In genomic region chr12:6443361-6443983, GRCh38 we compare ENCODE assay signal across 12 cellular contexts. TPM values are rescaled to one million over a fixed set of nuclear protein-coding genes. Genes with fewer than 3 reads are reported as not detected.
DNase-seq lines count a peak whose midpoint lies in the region; ATAC-seq and TF ChIP-seq lines count a peak whose summit lies in the region.
"Had no signal": no experiment of that assay in that cellular context is flagged by ENCODE, and none has a peak within 500 bp of the region (broad histone marks: within the 10 kb centered on the region; RNA-seq: fewer than 3 reads in every experiment).

No MANE protein-coding gene starts in this region.

- peaks cover 24% of the 10 kb centered on the region for H3K36me3 Mint-ChIP-seq in activated naive CD8-positive, alpha-beta T cell treated with anti-CD3 and anti-CD28 coated beads, Interleukin-2, amount 10 ng/mL, durations not matched to agents 7 days and 5 days

- no peaks in the 10 kb centered on the region for H3K36me3 ChIP-seq in Loucy (ENCODE audit: insufficient read depth, low read length)
- H3K36me3 ChIP-seq in transverse colon, result no peaks in the 10 kb centered on the region

- no peaks in the 10 kb centered on the region for H3K27me3 ChIP-seq in Loucy (ENCODE audit: insufficient read depth, low read length, poor library complexity, severe bottlenecking)
- no peaks in the 10 kb centered on the region for H3K27me3 ChIP-seq in transverse colon

- no peaks in the 10 kb centered on the region for H3K79me2 ChIP-seq in Loucy (ENCODE audit: insufficient read depth, low read length)

- no peak for TF ChIP-seq POLR2A in transverse colon (IDR thresholded peaks at IDR 0.05)

- H3K9ac ChIP-seq in Loucy (ENCODE audit: low read depth, low read length, poor library complexity, severe bottlenecking), result peak overlapping the region; percentile 32
- H3K9ac ChIP-seq: KMS-11, SK-N-SH had no signal

- H3K4me1 Mint-ChIP-seq in activated naive CD8-positive, alpha-beta T cell treated with anti-CD3 and anti-CD28 coated beads, Interleukin-2, amount 10 ng/mL, durations not matched to agents 7 days and 5 days, result peaks cover 54% of the 10 kb centered on the region

- WGBS in transverse colon (ENCODE audit: low coverage in 1 of 2), 2 donors, result 49 to 55% methylated on average over 3 to 9 of the region's 9 CpGs

- peak overlapping the region; percentile 94 for H3K27ac Mint-ChIP-seq in activated naive CD8-positive, alpha-beta T cell treated with anti-CD3 and anti-CD28 coated beads, Interleukin-2, amount 10 ng/mL, durations not matched to agents 7 days and 5 days

- H3K4me1 ChIP-seq in Loucy (ENCODE audit: insufficient read depth, low read length, poor library complexity, severe bottlenecking) (peaks cover 20% of the 10 kb centered on the region), transverse colon (no peaks in the 10 kb centered on the region)

- TF ChIP-seq CTCF in Loucy (conservative IDR thresholded peaks at IDR 0.05; ENCODE audit: low read length), result no peak
- no peak for TF ChIP-seq CTCF in transverse colon (IDR thresholded peaks at IDR 0.05)
- TF ChIP-seq CTCF in GM10266 (IDR thresholded peaks at IDR 0.05; ENCODE audit: control insufficient read depth, insufficient read depth, low read depth, missing control alignments), result no peak

- in situ Hi-C loops in transverse colon (cut with MboI; ENCODE audit: low pct_ligation_motif_present in 1 of 4, low pct_unique_long_range_greater_than_20kb in 1 of 4, low sequenced_read_pairs in 3 of 4), result loop anchor here in 1 of 4 donors (25.0 kb wide), 1 partner anchor 94 kb away; the partner anchor contains the start of gene GAPDH

- H3K4me2 ChIP-seq in Loucy (ENCODE audit: low read depth, low read length, poor library complexity, severe bottlenecking), result peak overlapping the region; percentile 40
- H3K4me2 ChIP-seq: KMS-11, SK-N-SH had no signal

- no peaks in the 10 kb centered on the region for H3K27me3 Mint-ChIP-seq in activated naive CD8-positive, alpha-beta T cell treated with anti-CD3 and anti-CD28 coated beads, Interleukin-2, amount 10 ng/mL, durations not matched to agents 7 days and 5 days

- POLR2A ChIA-PET in activated naive CD8-positive, alpha-beta T cell treated with anti-CD3 and anti-CD28 coated beads, Interleukin-2, amount 10 ng/mL, durations not matched to agents 7 days and 5 days (lab: Charles Lee), result interaction anchor here (0.5 to 6.4 kb wide), 11 partner anchors 8 to 125 kb away, joined by 3 to 177 read pairs (median 20); partner anchors contain the start of genes GAPDH, NOP2, TAPBPL and VAMP1

- no peaks in the 10 kb centered on the region for H4K20me1 ChIP-seq in Loucy (ENCODE audit: insufficient read depth, low read length, poor library complexity, severe bottlenecking)

- peak; percentile 77 for DNase-seq in stimulated activated CD4-positive, alpha-beta T cell treated with anti-CD3 and anti-CD28 coated beads, Interleukin-1b, Interleukin-23, amount 100 ng/mL, for 48 hours
- DNase-seq in stimulated activated CD4-positive, alpha-beta T cell treated with anti-CD3 and anti-CD28 coated beads, Interleukin-12 subunit alpha, Interleukin-12 subunit beta, amount 100 ng/mL, for 4 hours, result no peak
- DNase-seq in activated naive CD8-positive, alpha-beta T cell treated with anti-CD3 and anti-CD28 coated beads, Interleukin-2, amount 10 ng/mL, durations not matched to agents 7 days and 5 days, result no peak
- DNase-seq in transverse colon (no peak), GM10266 (ENCODE audit: extremely low spot score) (no peak), NCI-H446 treated with DMSO at 0.1 percent for 48 hours (lab: John Stamatoyannopoulos, UW) (no peak)
- no peak for DNase-seq in NK-92 treated with Interleukin-12 subunit alpha and Interleukin-12 subunit beta, amount 100 ng/mL, for 24 hours (lab: John Stamatoyannopoulos, UW)
- DNase-seq: mesenchymal stem cell, NCI-H226, SK-N-SH had no signal

- H3K9me2 ChIP-seq in Loucy (replicated peaks; ENCODE audit: low read depth, low read length), result no peaks in the 10 kb centered on the region
- H3K9me2 ChIP-seq: SK-N-SH had no signal

- H3F3A ChIP-seq in Loucy (ENCODE audit: low read depth), result no peaks in the 10 kb centered on the region

- intact Hi-C loops in transverse colon (cut with DNase I; ENCODE audit: low total_unique reads), result no loop called here

- ATAC-seq in activated naive CD8-positive, alpha-beta T cell treated with anti-CD3 and anti-CD28 coated beads, Interleukin-2, amount 10 ng/mL, durations not matched to agents 7 days and 5 days (ENCODE audit: low read depth), result peak; percentile 12

- TF ChIP-seq EP300 in transverse colon (IDR thresholded peaks at IDR 0.05; ENCODE audit: low read depth), result no peak

- peak overlapping the region; percentile 38 to 81 (median 60) for H3K27ac ChIP-seq in transverse colon
- H3K27ac ChIP-seq: KMS-11 had no signal

- H2AFZ ChIP-seq in Loucy (ENCODE audit: low read length), result 0 out of 2 replicates have a peak overlapping the region, but pooled peaks have one; percentile 54

- H3K9me3 ChIP-seq in Loucy (ENCODE audit: insufficient read depth, low read depth, low read length) (no peaks in the 10 kb centered on the region), transverse colon (no peaks in the 10 kb centered on the region)
- H3K9me3 ChIP-seq: SK-N-SH had no signal

- peak overlapping the region; percentile 94 for H3K4me3 Mint-ChIP-seq in activated naive CD8-positive, alpha-beta T cell treated with anti-CD3 and anti-CD28 coated beads, Interleukin-2, amount 10 ng/mL, durations not matched to agents 7 days and 5 days

- H3K4me3 ChIP-seq in Loucy (ENCODE audit: low read length, poor library complexity, severe bottlenecking) (no peak overlapping the region), transverse colon (no peak overlapping the region)

- H3K9me3 Mint-ChIP-seq in activated naive CD8-positive, alpha-beta T cell treated with anti-CD3 and anti-CD28 coated beads, Interleukin-2, amount 10 ng/mL, durations not matched to agents 7 days and 5 days, result no peaks in the 10 kb centered on the region

RNA-seq across cellular contexts. Expression of gene CD27, which starts 1.3 kb away (rescaled TPM):
- total RNA-seq in activated naive CD8-positive, alpha-beta T cell treated with anti-CD3 and anti-CD28 coated beads, Interleukin-2, amount 10 ng/mL, durations not matched to agents 7 days and 5 days, result 100 to 1,000 TPM; 152 to 158 TPM
- 10 to 100 TPM in 1 of 4 donors, 1 to 10 TPM in 2, not detected in 1; 1.1 to 16.8 (median 2.3) TPM for total RNA-seq in transverse colon

RNA-seq across cellular contexts. Expression of gene TAPBPL, which starts 8.4 kb away (rescaled TPM):
- total RNA-seq in activated naive CD8-positive, alpha-beta T cell treated with anti-CD3 and anti-CD28 coated beads, Interleukin-2, amount 10 ng/mL, durations not matched to agents 7 days and 5 days, result 10 to 100 TPM; 49.4 to 50.1 TPM
- 10 to 100 TPM; 47.6 to 99.1 (median 79.3) TPM for total RNA-seq in transverse colon

RNA-seq across cellular contexts. Expression of gene VAMP1, which starts 27.0 kb away (rescaled TPM):
- 10 to 100 TPM; 65.5 to 72.1 TPM for total RNA-seq in activated naive CD8-positive, alpha-beta T cell treated with anti-CD3 and anti-CD28 coated beads, Interleukin-2, amount 10 ng/mL, durations not matched to agents 7 days and 5 days
- total RNA-seq in transverse colon, result 10 to 100 TPM in 3 of 4 donors, 1 to 10 TPM in 1; 2.6 to 23.1 (median 17.7) TPM

RNA-seq across cellular contexts. Expression of gene MRPL51, which starts 49.6 kb away (rescaled TPM):
- 100 to 1,000 TPM; 169 to 170 TPM for total RNA-seq in activated naive CD8-positive, alpha-beta T cell treated with anti-CD3 and anti-CD28 coated beads, Interleukin-2, amount 10 ng/mL, durations not matched to agents 7 days and 5 days
- total RNA-seq in transverse colon, result 10 to 100 TPM in 3 of 4 donors, 1 to 10 TPM in 1; 2.6 to 49.7 (median 40.9) TPM

RNA-seq across cellular contexts. Expression of gene NCAPD2, which starts 50.4 kb away (rescaled TPM):
- 100 to 1,000 TPM; 147 to 157 TPM for total RNA-seq in activated naive CD8-positive, alpha-beta T cell treated with anti-CD3 and anti-CD28 coated beads, Interleukin-2, amount 10 ng/mL, durations not matched to agents 7 days and 5 days
- 10 to 100 TPM; 18.3 to 20.2 (median 19.2) TPM for total RNA-seq in transverse colon

Comparison
In these comparisons a context has a peak if more than half of its experiments do, and no peak if none do; other contexts are left out.
1. RNA of gene CD27, which starts 1.3 kb away (total RNA-seq): 152 to 158 TPM in activated naive CD8-positive, alpha-beta T cell treated with anti-CD3 and anti-CD28 coated beads, Interleukin-2, amount 10 ng/mL, durations not matched to agents 7 days and 5 days; 1.1 to 16.8 TPM in transverse colon; every median in the first group is over 4 times any median in the second.